In genomic region chr7:12004547-12004946, GRCh38 we compare ENCODE assay signal across 30 cellular contexts.
"Had no signal": no experiment of that assay in that cellular context is flagged by ENCODE, and none has a peak within 500 bp of the region (broad histone marks: within the 10 kb centered on the region; RNA-seq: fewer than 3 reads in every experiment).

No MANE protein-coding gene starts in this region.

- DNase-seq: activated B cell treated with CpG ODN at 0.5 μM for 24 hours; activated CD4-positive, alpha-beta T cell treated with anti-CD3 and anti-CD28 coated beads for 48 hours; activated CD4-positive, alpha-beta T cell treated with anti-CD3 and anti-CD28 coated beads, Interleukin-2, amount 50 U/mL, for 1 hour; activated CD4-positive, alpha-beta T cell treated with anti-CD3 and anti-CD28 coated beads, Interleukin-2, amount 50 U/mL, for 48 hours; activated CD8-positive, alpha-beta memory T cell treated with anti-CD3 and anti-CD28 coated beads for 24 hours; activated CD8-positive, alpha-beta T cell treated with anti-CD3 and anti-CD28 coated beads for 36 hours; activated effector memory CD4-positive, alpha-beta T cell treated with Interleukin-2 at 50 U/mL for 16 hours; activated gamma-delta T cell treated with Interleukin-2 at 50 U/mL for 16 hours; activated naive CD4-positive, alpha-beta T cell treated with anti-CD3 and anti-CD28 coated beads, Interleukin-2, amount 50 U/mL, for 16 hours; activated naive CD4-positive, alpha-beta T cell treated with Interleukin-2 at 50 U/mL for 16 hours; activated T-cell treated with anti-CD3 and anti-CD28 coated beads, Interleukin-2, amount 50 U/mL, for 4 hours; amniotic stem cell; anterior cingulate cortex; brain microvascular endothelial cell; dorsolateral prefrontal cortex; effector memory CD4-positive, alpha-beta T cell; endodermal cell; foreskin fibroblast; T-helper 1 cell; T-helper 17 cell; T1000; WERI-Rb-1 had no signal

- H3K9me3 Mint-ChIP-seq: activated B cell treated with CpG ODN at 0.5 μM for 24 hours; activated CD8-positive, alpha-beta T cell treated with anti-CD3 and anti-CD28 coated beads for 36 hours; activated T-cell treated with anti-CD3 and anti-CD28 coated beads, Interleukin-2, amount 50 U/mL, for 4 hours; activated T-helper 17 cell treated with anti-CD3 and anti-CD28 coated beads, Interleukin-2, amount 50 U/mL, for 72 hours; central memory CD8-positive, alpha-beta T cell; dendritic cell treated with granulocyte-macrophage colony-stimulating factor and Interleukin-4, amounts not matched to agents 40 ng/mL and 50 ng/mL, for 4 days; endodermal cell; T-helper 2 cell treated with Interferon-gamma antibody and Interleukin-4, amounts not matched to agents 5 μg/mL and 100 μg/mL, for 36 hours had no signal

- H3K27ac Mint-ChIP-seq: activated B cell treated with CpG ODN at 0.5 μM for 24 hours; activated CD8-positive, alpha-beta T cell treated with anti-CD3 and anti-CD28 coated beads for 36 hours; activated naive CD8-positive, alpha-beta T cell; activated T-helper 17 cell treated with anti-CD3 and anti-CD28 coated beads, Interleukin-2, amount 50 U/mL, for 72 hours; dendritic cell treated with granulocyte-macrophage colony-stimulating factor and Interleukin-4, amounts not matched to agents 40 ng/mL and 50 ng/mL, for 4 days; endodermal cell; T-helper 17 cell; T-helper 2 cell treated with Interferon-gamma antibody and Interleukin-4, amounts not matched to agents 5 μg/mL and 100 μg/mL, for 36 hours had no signal

- H3K4me3 ChIP-seq: coronary artery, dorsolateral prefrontal cortex had no signal

- H3K27me3 ChIP-seq: brain microvascular endothelial cell, dorsolateral prefrontal cortex had no signal

- H3K27me3 Mint-ChIP-seq: activated B cell treated with CpG ODN at 0.5 μM for 24 hours; central memory CD8-positive, alpha-beta T cell; dendritic cell treated with granulocyte-macrophage colony-stimulating factor and Interleukin-4, amounts not matched to agents 40 ng/mL and 50 ng/mL, for 4 days had no signal

- H3K36me3 ChIP-seq: brain microvascular endothelial cell, WERI-Rb-1 had no signal

- H3K36me3 Mint-ChIP-seq: activated naive CD8-positive, alpha-beta T cell had no signal

- H3K4me3 Mint-ChIP-seq: activated B cell treated with CpG ODN at 0.5 μM for 24 hours; activated CD8-positive, alpha-beta T cell treated with anti-CD3 and anti-CD28 coated beads for 36 hours; activated naive CD8-positive, alpha-beta T cell; activated T-cell treated with anti-CD3 and anti-CD28 coated beads, Interleukin-2, amount 50 U/mL, for 4 hours; activated T-helper 17 cell treated with anti-CD3 and anti-CD28 coated beads, Interleukin-2, amount 50 U/mL, for 72 hours; central memory CD8-positive, alpha-beta T cell; dendritic cell treated with granulocyte-macrophage colony-stimulating factor and Interleukin-4, amounts not matched to agents 40 ng/mL and 50 ng/mL, for 4 days; endodermal cell; T-helper 17 cell; T-helper 2 cell treated with Interferon-gamma antibody and Interleukin-4, amounts not matched to agents 5 μg/mL and 100 μg/mL, for 36 hours had no signal

- ATAC-seq: activated CD4-positive, CD25-positive, alpha-beta regulatory T cell treated with anti-CD3 and anti-CD28 coated beads, Interleukin-2, amount 50 U/mL, for 24 hours; activated CD8-positive, alpha-beta T cell treated with anti-CD3 and anti-CD28 coated beads for 36 hours; activated T-cell treated with anti-CD3 and anti-CD28 coated beads, Interleukin-2, amount 50 U/mL, for 4 hours; activated T-helper 17 cell treated with anti-CD3 and anti-CD28 coated beads, Interleukin-2, amount 50 U/mL, for 72 hours; esophagus mucosa; T-helper 17 cell had no signal

- H3K27ac ChIP-seq: brain microvascular endothelial cell, coronary artery, dorsolateral prefrontal cortex, WERI-Rb-1 had no signal

- H3K4me1 Mint-ChIP-seq: activated B cell treated with CpG ODN at 0.5 μM for 24 hours; activated T-helper 17 cell treated with anti-CD3 and anti-CD28 coated beads, Interleukin-2, amount 50 U/mL, for 72 hours; central memory CD8-positive, alpha-beta T cell had no signal
